ENCODE assay signal across 8 cellular contexts in the genomic region with DNA sequence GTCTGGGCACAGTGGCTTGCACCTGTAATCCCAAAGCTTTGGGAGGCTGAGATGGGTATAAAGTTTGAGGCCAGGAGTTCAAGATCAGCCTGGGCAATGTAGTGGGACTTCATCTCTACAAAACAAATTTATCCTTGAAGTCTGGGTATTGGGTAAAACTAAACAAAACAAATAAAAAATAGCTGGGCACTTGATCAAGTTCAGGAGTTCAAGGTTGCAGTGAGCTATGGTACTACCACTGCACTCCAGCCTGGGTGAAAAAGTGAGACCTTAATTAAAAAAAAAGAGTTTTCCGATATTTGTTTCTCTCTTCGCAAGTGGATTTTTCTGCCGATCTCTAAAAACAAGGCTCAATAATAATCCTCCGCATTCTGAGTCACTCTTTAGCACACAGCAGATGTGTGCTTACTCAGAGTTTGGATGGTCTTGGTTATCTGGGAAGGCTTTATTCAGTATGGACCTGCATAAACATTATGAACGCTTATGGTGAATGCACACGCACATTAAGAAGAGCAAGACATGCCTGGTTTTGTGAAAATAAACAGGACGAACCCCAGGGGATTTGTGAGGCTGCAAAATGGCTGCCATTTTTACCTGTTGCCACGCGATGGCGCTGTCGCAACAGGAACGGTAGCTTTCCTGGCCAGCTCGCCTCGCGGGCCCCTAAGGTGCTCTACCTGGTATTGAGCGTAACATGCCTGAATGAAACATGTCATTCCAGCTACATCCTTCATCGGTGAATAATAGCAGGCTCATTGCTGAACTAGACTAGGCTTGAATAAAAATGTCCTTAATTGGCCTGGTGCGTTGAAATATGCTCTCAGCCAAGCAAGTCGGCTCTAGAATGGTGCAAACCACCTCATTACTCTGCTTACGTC. TPM values are rescaled to one million over a fixed set of nuclear protein-coding genes. Genes with fewer than 3 reads are reported as not detected.
A peak's percentile ranks its signal among the peaks of the same experiment; 100 is the strongest.
DNase-seq lines count a peak whose midpoint lies in the region; ATAC-seq and TF ChIP-seq lines count a peak whose summit lies in the region.

No MANE protein-coding gene starts in this region.

- no peaks in the 10 kb centered on the region for H3K9me3 ChIP-seq in IMR-90 (ENCODE audit: control insufficient read depth, insufficient read depth, low read length)

- no peak overlapping the region for H3K56ac ChIP-seq in IMR-90 (ENCODE audit: extremely low read depth, insufficient read depth, low read length)

- H3K36me3 Mint-ChIP-seq in activated T-helper 1 cell treated with anti-CD3 and anti-CD28 coated beads, Interleukin-12 subunit alpha, Interleukin-12 subunit beta, Interleukin-2, Interleukin-4 antibody, amounts not matched to agents 30 ng/mL and 10 ng/mL and 1 ng/mL, durations not matched to agents 14 hours and 24 hours and 36 hours (ENCODE audit: low read depth): no peaks in the 10 kb centered on the region
- H3K36me3 Mint-ChIP-seq in type B pancreatic cell: no peaks in the 10 kb centered on the region

- H3K23ac ChIP-seq in IMR-90 (ENCODE audit: low read depth, low read length): no peak overlapping the region

- no peak overlapping the region for H4K8ac ChIP-seq in IMR-90 (ENCODE audit: low read depth in 2 of 2, low read length in 2 of 2)

- intact Hi-C loops in IMR-90 (cut with micrococcal nuclease): loop anchor here (1.0 to 5.0 kb wide), 4 partner anchors 689 to 1819 kb away; no protein-coding TSS in a partner anchor
- intact Hi-C loops in activated T-helper 1 cell treated with anti-CD3 and anti-CD28 coated beads, Interleukin-12 subunit alpha, Interleukin-12 subunit beta, Interleukin-2, Interleukin-4 antibody, amounts not matched to agents 30 ng/mL and 10 ng/mL and 1 ng/mL, durations not matched to agents 14 hours and 24 hours and 36 hours (cut with micrococcal nuclease): loop anchor here (1.0 to 10.0 kb wide), 3 partner anchors 157 to 1622 kb away; no protein-coding TSS in a partner anchor

- H3K4me3 ChIP-seq in IMR-90 (ENCODE audit: insufficient read depth, low read depth, low read length): no peak overlapping the region
- H3K4me3 ChIP-seq in fibroblast of pulmonary artery (replicated peaks; ENCODE audit: low read depth, low read length): no peak overlapping the region

- peaks cover 6% of the 10 kb centered on the region; the same call in 1 of the 2 replicates for H3K27me3 ChIP-seq in IMR-90 (ENCODE audit: control insufficient read depth, insufficient read depth, low read length)

- H3K4me3 Mint-ChIP-seq in activated T-helper 1 cell treated with anti-CD3 and anti-CD28 coated beads, Interleukin-12 subunit alpha, Interleukin-12 subunit beta, Interleukin-2, Interleukin-4 antibody, amounts not matched to agents 30 ng/mL and 10 ng/mL and 1 ng/mL, durations not matched to agents 14 hours and 24 hours and 36 hours: no peak overlapping the region
- peak overlapping the region; percentile 54 for H3K4me3 Mint-ChIP-seq in type B pancreatic cell

- no peak overlapping the region for H3K27ac ChIP-seq in IMR-90 (ENCODE audit: insufficient read depth, low read length)

- H3K36me3 ChIP-seq in IMR-90 (ENCODE audit: control insufficient read depth, insufficient read depth, low read length): no peaks in the 10 kb centered on the region

- TF ChIP-seq RAD21 in IMR-90 (IDR thresholded peaks at IDR 0.05; ENCODE audit: low read length): peak; percentile 92

- no peak overlapping the region for H3K27ac Mint-ChIP-seq in activated T-helper 1 cell treated with anti-CD3 and anti-CD28 coated beads, Interleukin-12 subunit alpha, Interleukin-12 subunit beta, Interleukin-2, Interleukin-4 antibody, amounts not matched to agents 30 ng/mL and 10 ng/mL and 1 ng/mL, durations not matched to agents 14 hours and 24 hours and 36 hours
- H3K27ac Mint-ChIP-seq in type B pancreatic cell: no peak overlapping the region

- no peak overlapping the region for H3K9ac ChIP-seq in IMR-90 (ENCODE audit: low read depth, low read length)

- H2BK15ac ChIP-seq in IMR-90 (ENCODE audit: low read depth, low read length): no peak overlapping the region

- H4K5ac ChIP-seq in IMR-90 (ENCODE audit: low read depth, low read length): no peak overlapping the region

- in situ Hi-C loops in IMR-90 (cut with MboI; ENCODE audit: low sequenced_read_pairs): loop anchor here (10.0 to 25.0 kb wide), 2 partner anchors 674 to 977 kb away; no protein-coding TSS in a partner anchor

- H4K20me1 ChIP-seq in IMR-90 (ENCODE audit: insufficient read depth, low read length): no peaks in the 10 kb centered on the region

- H3K4me1 ChIP-seq in IMR-90 (ENCODE audit: control insufficient read depth, insufficient read depth, low read length): no peaks in the 10 kb centered on the region; the same call in 1 of the 2 replicates

- WGBS in IMR-90 (ENCODE audit: extremely low coverage in 2 of 2, insufficient read length in 1 of 2), 2 experiments: 5% methylated on average over 4 of the region's 20 CpGs; no CpG with 5 or more reads in 1 of the 2 experiments

- peaks cover 6% of the 10 kb centered on the region for H3K4me1 Mint-ChIP-seq in activated T-helper 1 cell treated with anti-CD3 and anti-CD28 coated beads, Interleukin-12 subunit alpha, Interleukin-12 subunit beta, Interleukin-2, Interleukin-4 antibody, amounts not matched to agents 30 ng/mL and 10 ng/mL and 1 ng/mL, durations not matched to agents 14 hours and 24 hours and 36 hours (ENCODE audit: low read depth)
- H3K4me1 Mint-ChIP-seq in type B pancreatic cell (ENCODE audit: unreplicated experiment): peaks cover 6% of the 10 kb centered on the region

- no TSS peak for BruUV-seq in IMR-90 (replicated peaks; lab: Mats Ljungman, UMichigan)

- H4K91ac ChIP-seq in IMR-90 (ENCODE audit: insufficient read depth, low read depth, low read length): no peak overlapping the region

- no peaks in the 10 kb centered on the region for H3K9me3 Mint-ChIP-seq in activated T-helper 1 cell treated with anti-CD3 and anti-CD28 coated beads, Interleukin-12 subunit alpha, Interleukin-12 subunit beta, Interleukin-2, Interleukin-4 antibody, amounts not matched to agents 30 ng/mL and 10 ng/mL and 1 ng/mL, durations not matched to agents 14 hours and 24 hours and 36 hours
- H3K9me3 Mint-ChIP-seq in type B pancreatic cell: no peaks in the 10 kb centered on the region

- H3K79me1 ChIP-seq in IMR-90 (ENCODE audit: low read depth in 1 of 2, low read length in 2 of 2): no peaks in the 10 kb centered on the region

- CTCF ChIA-PET in IMR-90 (lab: Yijun Ruan, JAX): interaction anchor here (0.6 to 2.1 kb wide), 8 partner anchors 9 to 1640 kb away, joined by 3 to 21 read pairs (median 4); no protein-coding TSS in a partner anchor

- H2AK9ac ChIP-seq in IMR-90 (replicated peaks; ENCODE audit: low read depth, low read length, poor library complexity): peak overlapping the region; percentile 4

- H3K27me3 Mint-ChIP-seq in activated T-helper 1 cell treated with anti-CD3 and anti-CD28 coated beads, Interleukin-12 subunit alpha, Interleukin-12 subunit beta, Interleukin-2, Interleukin-4 antibody, amounts not matched to agents 30 ng/mL and 10 ng/mL and 1 ng/mL, durations not matched to agents 14 hours and 24 hours and 36 hours (ENCODE audit: insufficient read depth): peaks cover 33% of the 10 kb centered on the region
- peaks cover 17% of the 10 kb centered on the region for H3K27me3 Mint-ChIP-seq in type B pancreatic cell

- POLR2A ChIA-PET in IMR-90 (lab: Charles Lee; ENCODE audit: unreplicated experiment): no interaction called here

- TF ChIP-seq POLR2A in IMR-90 (IDR thresholded peaks at IDR 0.05; ENCODE audit: low read depth, low read length): no peak

- H3K14ac ChIP-seq in IMR-90 (replicated peaks; ENCODE audit: low read depth, low read length): no peak overlapping the region

- DNase-seq in DMS153 (lab: John Stamatoyannopoulos, UW) (peak; percentile 78), IMR-90 (peak; percentile 51), OCI-M2 (lab: John Stamatoyannopoulos, UW; ENCODE audit: unreplicated experiment) (peak; percentile 48), fibroblast of pulmonary artery (ENCODE audit: low read depth) (peak; percentile 61), nucleus accumbens (lab: John Stamatoyannopoulos, UW) (peak in 38 of 56 donors; percentile 2 to 63 (median 18)), type B pancreatic cell (ENCODE audit: extremely low spot score, unreplicated experiment) (peak; percentile 71)
- DNase-seq in activated T-helper 1 cell treated with anti-CD3 and anti-CD28 coated beads, Interleukin-12 subunit alpha, Interleukin-12 subunit beta, Interleukin-2, Interleukin-4 antibody, amounts not matched to agents 30 ng/mL and 10 ng/mL and 1 ng/mL, durations not matched to agents 14 hours and 24 hours and 36 hours (ENCODE audit: low spot score): peak; percentile 28

- no peak overlapping the region for H2BK5ac ChIP-seq in IMR-90 (ENCODE audit: low read depth, low read length, poor library complexity, severe bottlenecking)

- H3K4me2 ChIP-seq in IMR-90 (ENCODE audit: low read depth, low read length): peak overlapping the region; percentile 79

- H2BK120ac ChIP-seq in IMR-90 (ENCODE audit: low read depth, low read length): no peak overlapping the region

- H3K18ac ChIP-seq in IMR-90 (ENCODE audit: low read depth, low read length): no peak overlapping the region

- ATAC-seq in GM21381 (IDR thresholded peaks at IDR 0.05; ENCODE audit: unreplicated experiment) (peak; percentile 87), IMR-90 (ENCODE audit: low read depth) (peak; percentile 84)

- TF ChIP-seq CTCF in IMR-90 (conservative IDR thresholded peaks at IDR 0.05; ENCODE audit: low read depth, low read length) (peak; percentile 85), fibroblast of pulmonary artery (IDR thresholded peaks at IDR 0.05; ENCODE audit: low read length, missing control alignments) (peak; percentile 87), type B pancreatic cell (conservative IDR thresholded peaks at IDR 0.05) (peak; percentile 98)

- dilution Hi-C loops in IMR-90 (cut with HindIII; ENCODE audit: low sequenced_read_pairs, unreplicated experiment): no loop called here

- H2BK20ac ChIP-seq in IMR-90 (ENCODE audit: low read depth, low read length): no peak overlapping the region

- H3K9me1 ChIP-seq in IMR-90 (ENCODE audit: insufficient read depth, low read length): no peaks in the 10 kb centered on the region

- no peak overlapping the region for H3K4ac ChIP-seq in IMR-90 (ENCODE audit: low read depth, low read length)

- no peak overlapping the region for H2AK5ac ChIP-seq in IMR-90 (ENCODE audit: low read depth, low read length)

- H2AFZ ChIP-seq in IMR-90 (replicated peaks; ENCODE audit: low read length, poor library complexity): peak overlapping the region; percentile 2

TF ChIP-seq in IMR-90, 13 proteins besides CTCF, POLR2A, EP300 and RAD21 (continues in another document):
- TF ChIP-seq NFE2L2 (IDR thresholded peaks at IDR 0.05; ENCODE audit: low read depth, low read length): no peak
- TF ChIP-seq MAZ (IDR thresholded peaks at IDR 0.05; ENCODE audit: borderline replicate concordance, low read depth, low read length): no peak

RNA-seq across cellular contexts. Expression of a gene that starts 6.0 kb away (rescaled TPM):
- total RNA-seq in IMR-90 (2012; rRNA removed) (not detected in 2 replicates), type B pancreatic cell (ENCODE audit: low replicate concordance) (4.6 TPM in 1 of 2 replicates, not detected in the other)
- polyA plus RNA-seq in IMR-90 (2012; rRNA removed): not detected in 2 replicates
- not detected in 2 replicates for polyA plus RNA-seq in IMR-90 (2012; cell fraction: cytosol; rRNA removed)
- not detected in 2 replicates for polyA plus RNA-seq in IMR-90 (2012; cell fraction: nucleus; rRNA removed; ENCODE audit: low replicate concordance)
- not detected in 2 replicates for total RNA-seq in activated T-helper 1 cell treated with anti-CD3 and anti-CD28 coated beads, Interleukin-12 subunit alpha, Interleukin-12 subunit beta, Interleukin-2, Interleukin-4 antibody, amounts not matched to agents 30 ng/mL and 10 ng/mL and 1 ng/mL, durations not matched to agents 14 hours and 24 hours and 36 hours

Comparison
In these comparisons a context has a peak if more than half of its experiments do, and no peak if none do; other contexts are left out.
1. DNase-seq: peak in every context shown above with its lines; median percentile 78 in DMS153; 71 in type B pancreatic cell; 61 in fibroblast of pulmonary artery; 51 in IMR-90; 48 in OCI-M2; 28 in activated T-helper 1 cell treated with anti-CD3 and anti-CD28 coated beads, Interleukin-12 subunit alpha, Interleukin-12 subunit beta, Interleukin-2, Interleukin-4 antibody, amounts not matched to agents 30 ng/mL and 10 ng/mL and 1 ng/mL, durations not matched to agents 14 hours and 24 hours and 36 hours; 18 in nucleus accumbens.